1 cellular context compared by ENCODE assay signal in genomic region chr9:115635680-115636383, GRCh38.
TF ChIP-seq lines count a peak whose summit lies in the region.

No MANE protein-coding gene starts in this region.

TF ChIP-seq in IMR-90, 13 proteins besides CTCF, POLR2A, EP300 and RAD21 (continued from another document):
- no peak for TF ChIP-seq SMC3 (IDR thresholded peaks at IDR 0.05; ENCODE audit: low read depth, low read length)
- TF ChIP-seq ELK1 (IDR thresholded peaks at IDR 0.05; ENCODE audit: borderline replicate concordance, low read depth, low read length): no peak
- no peak for TF ChIP-seq MAZ (IDR thresholded peaks at IDR 0.05; ENCODE audit: borderline replicate concordance, low read depth, low read length)
- TF ChIP-seq CHD1 (IDR thresholded peaks at IDR 0.05; ENCODE audit: low read depth, low read length): no peak
- TF ChIP-seq NFE2L2 (IDR thresholded peaks at IDR 0.05; ENCODE audit: low read depth, low read length): no peak
